In the genomic region with DNA sequence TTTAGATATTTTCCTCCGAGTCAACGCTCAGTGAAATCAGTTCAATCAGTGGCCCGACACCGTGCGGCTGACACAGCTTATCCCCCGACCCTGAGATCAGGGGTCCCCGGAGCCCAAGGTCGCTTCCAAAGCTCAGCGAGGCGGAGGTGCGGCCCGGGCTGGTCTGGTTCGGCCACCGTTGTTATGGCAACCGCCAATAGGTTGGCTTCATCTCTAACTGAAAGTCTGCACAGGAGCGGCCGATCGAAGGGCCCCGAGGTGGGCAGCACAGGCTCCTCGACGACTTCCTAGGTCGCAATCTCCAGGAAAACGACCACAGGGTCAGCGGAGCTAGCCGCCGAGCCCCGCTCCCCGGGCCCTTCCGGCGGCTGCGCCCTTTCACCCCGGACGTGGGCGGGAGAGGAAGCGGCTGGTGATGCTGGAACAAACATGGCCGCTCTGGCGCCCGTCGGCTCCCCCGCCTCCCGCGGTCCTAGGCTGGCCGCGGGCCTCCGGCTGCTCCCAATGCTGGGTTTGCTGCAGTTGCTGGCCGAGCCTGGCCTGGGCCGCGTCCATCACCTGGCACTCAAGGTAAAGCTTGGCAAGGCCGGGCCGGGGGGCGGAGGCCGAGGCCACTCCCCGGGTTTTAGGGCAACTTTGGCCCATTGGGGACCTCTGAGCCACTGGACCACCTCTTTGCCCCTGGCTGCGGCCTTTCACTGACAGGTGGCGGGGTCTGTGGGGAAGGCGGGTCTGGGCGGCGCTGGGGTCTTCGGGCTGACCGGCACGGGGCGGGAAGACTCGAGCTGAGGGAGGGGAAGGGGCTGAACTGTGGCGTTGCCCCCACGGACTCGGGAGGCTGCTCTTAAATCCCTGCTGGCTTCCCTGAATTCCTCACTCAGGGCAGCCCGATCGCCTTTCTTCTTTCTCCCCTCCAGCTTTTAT, we compare ENCODE assay signal across 8 cellular contexts. TPM values are rescaled to one million over a fixed set of nuclear protein-coding genes. Genes with fewer than 3 reads are reported as not detected.
DNase-seq lines count a peak whose midpoint lies in the region; ATAC-seq and TF ChIP-seq lines count a peak whose summit lies in the region.

A gene (plus strand): TSS at position 403 of the 924 bp plus-strand sequence. CDS start 27 bp downstream, at position 430.

- no peak within 1 kb of the TSS; the same call in 1 of the 2 replicates for H2AFZ ChIP-seq in OCI-LY1 (ENCODE audit: low read length)

- H3K4me2 ChIP-seq in OCI-LY1 (ENCODE audit: low read length), result peak within 1 kb of the TSS; percentile 97

- peaks cover 15% of the 10 kb centered on the region for H3K79me2 ChIP-seq in OCI-LY1 (ENCODE audit: insufficient read depth, low read length)

- H3F3A ChIP-seq in OCI-LY1 (ENCODE audit: insufficient read depth, low read length), result no peaks in the 10 kb centered on the region

- H3K9me2 ChIP-seq in OCI-LY1 (ENCODE audit: low read depth, low read length), result no peaks in the 10 kb centered on the region

- H3K4me3 ChIP-seq in OCI-LY1 (ENCODE audit: low read depth, low read length, poor library complexity, severe bottlenecking) (peak within 1 kb of the TSS; percentile 92), mononuclear cell (ENCODE audit: low read length) (peak within 1 kb of the TSS; percentile 98)

- no peak within 1 kb of the TSS for H3K27ac ChIP-seq in OCI-LY1 (ENCODE audit: low read depth, low read length, poor library complexity, severe bottlenecking)

- peaks cover 25% of the 10 kb centered on the region for H3K4me1 ChIP-seq in OCI-LY1 (ENCODE audit: insufficient read depth, low read length, severe bottlenecking)
- peaks cover 44% of the 10 kb centered on the region for H3K4me1 ChIP-seq in mononuclear cell (ENCODE audit: insufficient read depth, low read length)

- H3K9me3 ChIP-seq in OCI-LY1 (ENCODE audit: low read length) (no peaks in the 10 kb centered on the region), mononuclear cell (ENCODE audit: low read depth, low read length) (no peaks in the 10 kb centered on the region)

- H4K20me1 ChIP-seq in OCI-LY1 (ENCODE audit: insufficient read depth, low read length), result no peaks in the 10 kb centered on the region

- TF ChIP-seq CTCF in OCI-LY1 (IDR thresholded peaks at IDR 0.05; ENCODE audit: low read length), result no peak

- H3K36me3 ChIP-seq in OCI-LY1 (ENCODE audit: insufficient read depth, low read length), result peaks cover 3% of the 10 kb centered on the region; the same call in 1 of the 2 replicates

- DNase-seq in AG20443 (ENCODE audit: low spot score) (peak; percentile 96), activated T-cell treated with anti-CD3 and anti-CD28 coated beads for 24 hours (ENCODE audit: low read depth) (peak; percentile 72), epidermal melanocyte (ENCODE audit: insufficient read length, low spot score) (peak; percentile 81)
- DNase-seq in stimulated activated CD8-positive, alpha-beta memory T cell treated with anti-CD3 and anti-CD28 coated beads, Interleukin-4, amount 100 ng/mL, for 1 hour (ENCODE audit: low read depth in 2 of 2, low spot score in 1 of 2), result peak; percentile 50 to 59

- peak within 1 kb of the TSS; percentile 93 for H3K9ac ChIP-seq in OCI-LY1 (ENCODE audit: low read length)

- H3K27me3 ChIP-seq in OCI-LY1 (ENCODE audit: insufficient read depth, low read length) (no peaks in the 10 kb centered on the region), mononuclear cell (ENCODE audit: insufficient read depth, low read length) (no peaks in the 10 kb centered on the region)

- ATAC-seq in GM19025 (IDR thresholded peaks at IDR 0.05; ENCODE audit: low read depth, unreplicated experiment), result peak; percentile 79
- peak; percentile 89 for ATAC-seq in HG03432 (IDR thresholded peaks at IDR 0.05; ENCODE audit: unreplicated experiment)

RNA-seq across cellular contexts. Expression of the gene that starts here (rescaled TPM):
- total RNA-seq in mononuclear cell, result 19.8 TPM
